Comparison of ENCODE assay signal across 8 cellular contexts in genomic region chr12:48972213-48973021, GRCh38. TPM values are rescaled to one million over a fixed set of nuclear protein-coding genes. Genes with fewer than 3 reads are reported as not detected.
DNase-seq lines count a peak whose midpoint lies in the region; ATAC-seq and TF ChIP-seq lines count a peak whose summit lies in the region.

No MANE protein-coding gene starts in this region.

- POLR2A ChIA-PET in HEK293 (lab: Yijun Ruan, JAX) (interaction anchor here (0.6 to 1.1 kb wide), 2 partner anchors 12 to 15 kb away, joined by 3 to 11 read pairs; partner anchors contain the start of gene ARF3), WTC11 (lab: Charles Lee) (no interaction called here)

- H3K27ac Mint-ChIP-seq in WTC11 = no peak overlapping the region
- H3K27ac Mint-ChIP-seq in immature natural killer cell = peak overlapping the region in 1 of 6 donors; percentile 51

- H3K27me3 Mint-ChIP-seq in WTC11 (ENCODE audit: low read depth) = peaks cover 100% of the 10 kb centered on the region
- H3K27me3 Mint-ChIP-seq in immature natural killer cell (ENCODE audit: low read depth in 3 of 3) = peaks cover 19 to 33% (median 23%) of the 10 kb centered on the region in 3 donors

- H3K9me3 ChIP-seq in HEK293 (ENCODE audit: control insufficient read depth, insufficient read depth, low read depth, low read length) = no peaks in the 10 kb centered on the region

- H3K27ac ChIP-seq in HEK293 (ENCODE audit: extremely low read depth, low read depth, low read length) (no peak overlapping the region), coronary artery (no peak overlapping the region)

- CTCF ChIA-PET in HEK293 (lab: Yijun Ruan, JAX) = interaction anchor here (0.6 to 1.8 kb wide), 4 partner anchors 16 to 119 kb away, joined by 3 to 10 read pairs (median 4); no protein-coding TSS in a partner anchor
- CTCF ChIA-PET in WTC11 (lab: Charles Lee) = interaction anchor here (0.6 to 11.0 kb wide), 18 partner anchors 9 to 156 kb away, joined by 3 to 164 read pairs (median 4); partner anchors contain the start of genes ARF3, DDN, FKBP11 and PRKAG1

- no peak for ATAC-seq in WTC11
- ATAC-seq in HG03378 (IDR thresholded peaks at IDR 0.05; ENCODE audit: unreplicated experiment) = no peak

- H3K4me3 ChIP-seq in AG10803 (ENCODE audit: low read length) (no peak overlapping the region), HEK293 (ENCODE audit: low read depth, low read length) (no peak overlapping the region), coronary artery (no peak overlapping the region)

- H3K9me3 Mint-ChIP-seq in WTC11 = no peaks in the 10 kb centered on the region
- H3K9me3 Mint-ChIP-seq in immature natural killer cell = no peaks in the 10 kb centered on the region

- TF ChIP-seq CTCF in AG10803 (conservative IDR thresholded peaks at IDR 0.05; ENCODE audit: low read length) (peak; percentile 34), HEK293 (tag by site-specific recombination; IDR thresholded peaks at IDR 0.05) (peak; percentile 63; the same call in 1 of the 2 replicates), WTC11 (IDR thresholded peaks at IDR 0.05) (no peak), coronary artery (IDR thresholded peaks at IDR 0.05) (no peak)

- H3K4me3 Mint-ChIP-seq in WTC11 (peak overlapping the region; percentile 86), immature natural killer cell (peak overlapping the region in 4 of 5 donors; percentile 68 to 80 (median 79))

- H3K4me1 Mint-ChIP-seq in WTC11 (peaks cover 38% of the 10 kb centered on the region), immature natural killer cell (peaks cover 40 to 41% of the 10 kb centered on the region in 2 donors)

- H3K4me1 ChIP-seq in HEK293 (ENCODE audit: control insufficient read depth, insufficient read depth, low read length) = peaks cover 9% of the 10 kb centered on the region

- DNase-seq in AG10803 (ENCODE audit: low read depth) = peak; percentile 45
- DNase-seq in WTC11 (ENCODE audit: low spot score) = no peak
- DNase-seq in immature natural killer cell = peak; percentile 49 to 51 (median 49)
- no peak for DNase-seq in coronary artery (ENCODE audit: low spot score)
- DNase-seq in hippocampal formation (lab: John Stamatoyannopoulos, UW) = no peak
- DNase-seq in NCI-H526 treated with DMSO at 0.1 percent for 48 hours (lab: John Stamatoyannopoulos, UW) = no peak

- no peaks in the 10 kb centered on the region for H3K36me3 ChIP-seq in HEK293 (ENCODE audit: control insufficient read depth in 2 of 2, insufficient read depth in 1 of 2, low read length in 2 of 2)

- H3K36me3 Mint-ChIP-seq in WTC11 = no peaks in the 10 kb centered on the region
- H3K36me3 Mint-ChIP-seq in immature natural killer cell = no peaks in the 10 kb centered on the region

TF ChIP-seq in HEK293, 187 proteins besides CTCF, POLR2A, EP300 and RAD21:
- no peak for TF ChIP-seq HOXC10 (CRISPR knock-in tag; IDR thresholded peaks at IDR 0.05)
- TF ChIP-seq MYNN (tag by site-specific recombination; IDR thresholded peaks at IDR 0.05; ENCODE audit: borderline replicate concordance) = no peak
- TF ChIP-seq ZBTB21 (tag by site-specific recombination; IDR thresholded peaks at IDR 0.05) = no peak
- no peak for TF ChIP-seq EGR2 (tag by site-specific recombination; IDR thresholded peaks at IDR 0.05; ENCODE audit: low read depth)
- TF ChIP-seq PRDM6 (tag by site-specific recombination; IDR thresholded peaks at IDR 0.05) = no peak
- TF ChIP-seq RBAK (tag by site-specific recombination; IDR thresholded peaks at IDR 0.05) = no peak

TF ChIP-seq in WTC11, 78 proteins besides CTCF, POLR2A, EP300 and RAD21:
- no peak for TF ChIP-seq SOX15 (CRISPR knock-in tag; IDR thresholded peaks at IDR 0.05)
- TF ChIP-seq JUN (CRISPR knock-in tag; IDR thresholded peaks at IDR 0.05) = no peak
- TF ChIP-seq ZMAT4 (CRISPR knock-in tag; IDR thresholded peaks at IDR 0.05) = no peak
- TF ChIP-seq ATF1 (CRISPR knock-in tag; IDR thresholded peaks at IDR 0.05) = no peak
- TF ChIP-seq CBFB (CRISPR knock-in tag; IDR thresholded peaks at IDR 0.05; ENCODE audit: low read depth) = no peak
- TF ChIP-seq SMAD4 (CRISPR knock-in tag; IDR thresholded peaks at IDR 0.05) = no peak
- TF ChIP-seq HMGXB4 (CRISPR knock-in tag; IDR thresholded peaks at IDR 0.05) = no peak
- TF ChIP-seq IRF2 (CRISPR knock-in tag; IDR thresholded peaks at IDR 0.05; ENCODE audit: borderline replicate concordance, low read depth) = no peak
- no peak for TF ChIP-seq ZNF219 (CRISPR knock-in tag; IDR thresholded peaks at IDR 0.05; ENCODE audit: borderline replicate concordance)
- TF ChIP-seq FOXP4 (CRISPR knock-in tag; IDR thresholded peaks at IDR 0.05) = no peak

RNA-seq across cellular contexts. Expression of gene WNT10B, which starts 0.9 kb away (rescaled TPM):
- 0.50 to 0.55 TPM (median 0.55 TPM) in 3 replicates for total RNA-seq in WTC11 (2021)
- under 1 TPM in 2 of 3 donors, not detected in 1; 0.45 to 0.68 TPM for polyA plus RNA-seq in immature natural killer cell

RNA-seq across cellular contexts. Expression of gene WNT1, which starts 5.7 kb away (rescaled TPM):
- total RNA-seq in WTC11 (2021) = not detected in 3 replicates
- 1 to 10 TPM in 1 of 3 donors, under 1 TPM in 1, not detected in 1; 0.86 to 1.2 TPM for polyA plus RNA-seq in immature natural killer cell

RNA-seq across cellular contexts. Expression of gene ARF3, which starts 15.1 kb away (rescaled TPM):
- total RNA-seq in WTC11 (2021) = 238 to 256 TPM (median 248 TPM) in 3 replicates
- 10 to 100 TPM; 31.2 to 40.7 (median 37.2) TPM for polyA plus RNA-seq in immature natural killer cell

RNA-seq across cellular contexts. Expression of gene DDN, which starts 26.8 kb away (rescaled TPM):
- 0.33 to 0.55 TPM (median 0.50 TPM) in 3 replicates for total RNA-seq in WTC11 (2021)
- not detected for polyA plus RNA-seq in immature natural killer cell

RNA-seq across cellular contexts. Expression of gene PRKAG1, which starts 46.2 kb away (rescaled TPM):
- total RNA-seq in WTC11 (2021) = 37.9 to 41.6 TPM (median 38.0 TPM) in 3 replicates
- 10 to 100 TPM; 58.5 to 75.3 (median 69.1) TPM for polyA plus RNA-seq in immature natural killer cell

Comparison
In these comparisons a context has a peak if more than half of its experiments do, and no peak if none do; other contexts are left out.
1. DNase-seq: peak in AG10803 (single experiment) and immature natural killer cell (3 of 3); none in WTC11 (single experiment), coronary artery (single experiment), hippocampal formation (0 of 2) and NCI-H526 treated with DMSO at 0.1 percent for 48 hours (single experiment).
2. CTCF ChIP-seq: peak in AG10803 (single experiment) and HEK293 (single experiment); none in WTC11 (single experiment) and coronary artery (single experiment).